ENCODE assay signal across 1 cellular context in the genomic region with DNA sequence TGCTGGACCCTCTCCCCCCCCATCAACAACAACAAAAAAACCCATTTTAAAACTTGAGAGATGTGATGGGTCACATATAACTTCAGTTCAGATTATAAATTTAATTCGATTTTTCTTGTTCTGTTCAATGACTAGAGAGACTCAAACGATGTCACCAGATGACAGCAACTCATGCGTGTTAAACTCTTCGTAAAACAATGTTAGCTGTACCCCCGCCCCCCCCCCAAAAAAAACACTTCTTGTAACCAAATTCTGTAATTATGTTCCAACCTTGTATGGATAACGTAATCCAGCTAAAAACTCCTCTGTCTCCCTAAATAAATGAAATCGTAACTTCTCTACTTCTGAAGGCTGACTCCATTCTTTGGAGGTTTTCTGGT.
TF ChIP-seq lines count a peak whose summit lies in the region.

No MANE protein-coding gene starts in this region.

TF ChIP-seq in GM12878, 131 proteins besides CTCF, POLR2A, EP300 and RAD21:
- TF ChIP-seq, protein P1, sequence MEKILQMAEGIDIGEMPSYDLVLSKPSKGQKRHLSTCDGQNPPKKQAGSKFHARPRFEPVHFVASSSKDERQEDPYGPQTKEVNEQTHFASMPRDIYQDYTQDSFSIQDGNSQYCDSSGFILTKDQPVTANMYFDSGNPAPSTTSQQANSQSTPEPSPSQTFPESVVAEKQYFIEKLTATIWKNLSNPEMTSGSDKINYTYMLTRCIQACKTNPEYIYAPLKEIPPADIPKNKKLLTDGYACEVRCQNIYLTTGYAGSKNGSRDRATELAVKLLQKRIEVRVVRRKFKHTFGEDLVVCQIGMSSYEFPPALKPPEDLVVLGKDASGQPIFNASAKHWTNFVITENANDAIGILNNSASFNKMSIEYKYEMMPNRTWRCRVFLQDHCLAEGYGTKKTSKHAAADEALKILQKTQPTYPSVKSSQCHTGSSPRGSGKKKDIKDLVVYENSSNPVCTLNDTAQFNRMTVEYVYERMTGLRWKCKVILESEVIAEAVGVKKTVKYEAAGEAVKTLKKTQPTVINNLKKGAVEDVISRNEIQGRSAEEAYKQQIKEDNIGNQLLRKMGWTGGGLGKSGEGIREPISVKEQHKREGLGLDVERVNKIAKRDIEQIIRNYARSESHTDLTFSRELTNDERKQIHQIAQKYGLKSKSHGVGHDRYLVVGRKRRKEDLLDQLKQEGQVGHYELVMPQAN (conservative IDR thresholded peaks at IDR 0.05), result 0 out of 2 replicates have a peak, but pooled peaks have one; percentile 14
- peak; percentile 67; the same call in 1 of the 2 replicates for TF ChIP-seq PAX8 (IDR thresholded peaks at IDR 0.05)
- no peak for TF ChIP-seq HDAC6 (IDR thresholded peaks at IDR 0.05; ENCODE audit: unreplicated experiment)
- TF ChIP-seq ZBED1 (IDR thresholded peaks at IDR 0.05; ENCODE audit: borderline replicate concordance), result 0 out of 2 replicates have a peak, but pooled peaks have one; percentile 26
- TF ChIP-seq MXI1 (IDR thresholded peaks at IDR 0.05; ENCODE audit: low read depth, low read length), result no peak
- TF ChIP-seq MEF2A (IDR thresholded peaks at IDR 0.05; ENCODE audit: insufficient read depth, low read depth, low read length), result 0 out of 2 replicates have a peak, but pooled peaks have one; percentile 38
TF ChIP-seq in GM12878: peak in this region for 4.
